In the genomic region with DNA sequence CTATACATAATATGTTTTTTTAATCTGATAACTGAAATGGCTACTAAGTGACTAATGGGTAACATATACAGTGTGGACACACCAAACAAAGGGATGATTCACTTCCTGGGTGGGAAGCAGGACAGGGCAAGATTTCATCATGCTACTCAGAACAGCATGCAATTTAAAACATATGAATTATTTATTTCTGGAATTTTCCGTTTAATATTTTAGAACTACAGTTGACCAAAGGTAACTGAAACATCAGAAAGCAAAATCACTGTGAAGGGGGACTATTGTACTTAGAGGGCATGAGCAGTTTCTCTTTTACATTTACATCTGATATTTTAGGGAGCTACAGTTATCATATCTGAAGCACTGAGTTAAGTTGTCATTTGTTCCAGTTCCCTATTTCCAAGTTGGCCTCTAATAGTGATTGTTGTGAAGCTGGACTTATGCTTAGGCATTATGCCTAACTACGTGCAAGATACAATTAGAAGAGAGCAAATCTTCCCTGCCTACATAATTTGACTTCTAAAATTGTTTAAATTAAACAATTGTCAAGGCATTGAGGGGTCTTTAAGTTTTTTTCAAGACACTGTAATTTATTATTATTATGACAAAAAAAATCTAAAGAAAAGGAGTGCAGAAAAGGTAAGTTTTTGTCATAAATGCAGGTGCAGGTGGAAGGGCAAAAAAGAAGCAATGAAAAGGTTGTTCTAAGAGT, we compare ENCODE assay signal across 1 cellular context.
TF ChIP-seq lines count a peak whose summit lies in the region.

No MANE protein-coding gene starts in this region.

TF ChIP-seq in K562, 482 proteins besides CTCF, POLR2A, EP300 and RAD21 (continued from another document and continues in another):
- TF ChIP-seq, protein P1, sequence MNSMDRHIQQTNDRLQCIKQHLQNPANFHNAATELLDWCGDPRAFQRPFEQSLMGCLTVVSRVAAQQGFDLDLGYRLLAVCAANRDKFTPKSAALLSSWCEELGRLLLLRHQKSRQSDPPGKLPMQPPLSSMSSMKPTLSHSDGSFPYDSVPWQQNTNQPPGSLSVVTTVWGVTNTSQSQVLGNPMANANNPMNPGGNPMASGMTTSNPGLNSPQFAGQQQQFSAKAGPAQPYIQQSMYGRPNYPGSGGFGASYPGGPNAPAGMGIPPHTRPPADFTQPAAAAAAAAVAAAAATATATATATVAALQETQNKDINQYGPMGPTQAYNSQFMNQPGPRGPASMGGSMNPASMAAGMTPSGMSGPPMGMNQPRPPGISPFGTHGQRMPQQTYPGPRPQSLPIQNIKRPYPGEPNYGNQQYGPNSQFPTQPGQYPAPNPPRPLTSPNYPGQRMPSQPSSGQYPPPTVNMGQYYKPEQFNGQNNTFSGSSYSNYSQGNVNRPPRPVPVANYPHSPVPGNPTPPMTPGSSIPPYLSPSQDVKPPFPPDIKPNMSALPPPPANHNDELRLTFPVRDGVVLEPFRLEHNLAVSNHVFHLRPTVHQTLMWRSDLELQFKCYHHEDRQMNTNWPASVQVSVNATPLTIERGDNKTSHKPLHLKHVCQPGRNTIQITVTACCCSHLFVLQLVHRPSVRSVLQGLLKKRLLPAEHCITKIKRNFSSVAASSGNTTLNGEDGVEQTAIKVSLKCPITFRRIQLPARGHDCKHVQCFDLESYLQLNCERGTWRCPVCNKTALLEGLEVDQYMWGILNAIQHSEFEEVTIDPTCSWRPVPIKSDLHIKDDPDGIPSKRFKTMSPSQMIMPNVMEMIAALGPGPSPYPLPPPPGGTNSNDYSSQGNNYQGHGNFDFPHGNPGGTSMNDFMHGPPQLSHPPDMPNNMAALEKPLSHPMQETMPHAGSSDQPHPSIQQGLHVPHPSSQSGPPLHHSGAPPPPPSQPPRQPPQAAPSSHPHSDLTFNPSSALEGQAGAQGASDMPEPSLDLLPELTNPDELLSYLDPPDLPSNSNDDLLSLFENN (IDR thresholded peaks at IDR 0.05; ENCODE audit: low read depth in 2 of 2, low read length in 2 of 2) = no peak
- TF ChIP-seq XRCC3 (IDR thresholded peaks at IDR 0.05) = no peak
- TF ChIP-seq, protein P2, sequence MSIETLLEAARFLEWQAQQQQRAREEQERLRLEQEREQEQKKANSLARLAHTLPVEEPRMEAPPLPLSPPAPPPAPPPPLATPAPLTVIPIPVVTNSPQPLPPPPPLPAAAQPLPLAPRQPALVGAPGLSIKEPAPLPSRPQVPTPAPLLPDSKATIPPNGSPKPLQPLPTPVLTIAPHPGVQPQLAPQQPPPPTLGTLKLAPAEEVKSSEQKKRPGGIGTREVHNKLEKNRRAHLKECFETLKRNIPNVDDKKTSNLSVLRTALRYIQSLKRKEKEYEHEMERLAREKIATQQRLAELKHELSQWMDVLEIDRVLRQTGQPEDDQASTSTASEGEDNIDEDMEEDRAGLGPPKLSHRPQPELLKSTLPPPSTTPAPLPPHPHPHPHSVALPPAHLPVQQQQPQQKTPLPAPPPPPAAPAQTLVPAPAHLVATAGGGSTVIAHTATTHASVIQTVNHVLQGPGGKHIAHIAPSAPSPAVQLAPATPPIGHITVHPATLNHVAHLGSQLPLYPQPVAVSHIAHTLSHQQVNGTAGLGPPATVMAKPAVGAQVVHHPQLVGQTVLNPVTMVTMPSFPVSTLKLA (conservative IDR thresholded peaks at IDR 0.05) = no peak
- TF ChIP-seq GABPB2 (CRISPR knock-in tag; conservative IDR thresholded peaks at IDR 0.05) = no peak
- TF ChIP-seq ELF2 (CRISPR knock-in tag; IDR thresholded peaks at IDR 0.05) = no peak
- TF ChIP-seq SNRNP70 (optimal IDR thresholded peaks at IDR 0.05; ENCODE audit: low read depth, low read length) = no peak
- TF ChIP-seq TCF3 (CRISPR knock-in tag; IDR thresholded peaks at IDR 0.05) = no peak
- TF ChIP-seq ZBTB12 (CRISPR knock-in tag; IDR thresholded peaks at IDR 0.05) = no peak
- TF ChIP-seq MCM2 (IDR thresholded peaks at IDR 0.05; ENCODE audit: low read depth) = no peak
- no peak for TF ChIP-seq ZNF239 (CRISPR knock-in tag; IDR thresholded peaks at IDR 0.05)
- no peak; the same call in 1 of the 2 replicates for TF ChIP-seq NFRKB (IDR thresholded peaks at IDR 0.05; ENCODE audit: low read depth)
- no peak for TF ChIP-seq ARNT (IDR thresholded peaks at IDR 0.05)
- TF ChIP-seq IRF2 (CRISPR knock-in tag; IDR thresholded peaks at IDR 0.05) = no peak
- TF ChIP-seq SMAD4 (CRISPR knock-in tag; conservative IDR thresholded peaks at IDR 0.05) = 0 out of 2 replicates have a peak, but pooled peaks have one; percentile 19
- TF ChIP-seq CBFA2T3 (IDR thresholded peaks at IDR 0.05) = no peak
- TF ChIP-seq TCFL5 (CRISPR knock-in tag; conservative IDR thresholded peaks at IDR 0.05) = no peak
- TF ChIP-seq SRSF9 (IDR thresholded peaks at IDR 0.05; ENCODE audit: borderline replicate concordance, low read depth, low read length) = no peak
- TF ChIP-seq, protein P3, sequence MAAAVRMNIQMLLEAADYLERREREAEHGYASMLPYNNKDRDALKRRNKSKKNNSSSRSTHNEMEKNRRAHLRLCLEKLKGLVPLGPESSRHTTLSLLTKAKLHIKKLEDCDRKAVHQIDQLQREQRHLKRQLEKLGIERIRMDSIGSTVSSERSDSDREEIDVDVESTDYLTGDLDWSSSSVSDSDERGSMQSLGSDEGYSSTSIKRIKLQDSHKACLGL (CRISPR knock-in tag; IDR thresholded peaks at IDR 0.05; ENCODE audit: borderline replicate concordance, poor library complexity, severe bottlenecking) = no peak
- TF ChIP-seq NCOA1 (IDR thresholded peaks at IDR 0.05; ENCODE audit: low read depth) = no peak
- no peak for TF ChIP-seq PYGO2 (tag; IDR thresholded peaks at IDR 0.05)
- no peak for TF ChIP-seq BMI1 (IDR thresholded peaks at IDR 0.05; ENCODE audit: low read length)
- TF ChIP-seq ZEB2 (IDR thresholded peaks at IDR 0.05) = no peak
- TF ChIP-seq ARID1B (IDR thresholded peaks at IDR 0.05) = peak; percentile 73
- TF ChIP-seq ZNF707 (CRISPR knock-in tag; conservative IDR thresholded peaks at IDR 0.05) = no peak
- no peak for TF ChIP-seq MYBL2 (IDR thresholded peaks at IDR 0.05; ENCODE audit: low read depth)
- no peak for TF ChIP-seq MYBL2 (CRISPR knock-in tag; IDR thresholded peaks at IDR 0.05; ENCODE audit: borderline replicate concordance)
- no peak for TF ChIP-seq YBX1 (IDR thresholded peaks at IDR 0.05)
- no peak for TF ChIP-seq COPS2 (conservative IDR thresholded peaks at IDR 0.05)
- no peak for TF ChIP-seq ZBED1 (IDR thresholded peaks at IDR 0.05)
- TF ChIP-seq, protein P4, sequence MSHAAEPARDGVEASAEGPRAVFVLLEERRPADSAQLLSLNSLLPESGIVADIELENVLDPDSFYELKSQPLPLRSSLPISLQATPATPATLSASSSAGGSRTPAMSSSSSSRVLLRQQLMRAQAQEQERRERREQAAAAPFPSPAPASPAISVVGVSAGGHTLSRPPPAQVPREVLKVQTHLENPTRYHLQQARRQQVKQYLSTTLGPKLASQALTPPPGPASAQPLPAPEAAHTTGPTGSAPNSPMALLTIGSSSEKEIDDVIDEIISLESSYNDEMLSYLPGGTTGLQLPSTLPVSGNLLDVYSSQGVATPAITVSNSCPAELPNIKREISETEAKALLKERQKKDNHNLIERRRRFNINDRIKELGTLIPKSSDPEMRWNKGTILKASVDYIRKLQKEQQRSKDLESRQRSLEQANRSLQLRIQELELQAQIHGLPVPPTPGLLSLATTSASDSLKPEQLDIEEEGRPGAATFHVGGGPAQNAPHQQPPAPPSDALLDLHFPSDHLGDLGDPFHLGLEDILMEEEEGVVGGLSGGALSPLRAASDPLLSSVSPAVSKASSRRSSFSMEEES (CRISPR knock-in tag; IDR thresholded peaks at IDR 0.05) = no peak
- TF ChIP-seq, protein P5, sequence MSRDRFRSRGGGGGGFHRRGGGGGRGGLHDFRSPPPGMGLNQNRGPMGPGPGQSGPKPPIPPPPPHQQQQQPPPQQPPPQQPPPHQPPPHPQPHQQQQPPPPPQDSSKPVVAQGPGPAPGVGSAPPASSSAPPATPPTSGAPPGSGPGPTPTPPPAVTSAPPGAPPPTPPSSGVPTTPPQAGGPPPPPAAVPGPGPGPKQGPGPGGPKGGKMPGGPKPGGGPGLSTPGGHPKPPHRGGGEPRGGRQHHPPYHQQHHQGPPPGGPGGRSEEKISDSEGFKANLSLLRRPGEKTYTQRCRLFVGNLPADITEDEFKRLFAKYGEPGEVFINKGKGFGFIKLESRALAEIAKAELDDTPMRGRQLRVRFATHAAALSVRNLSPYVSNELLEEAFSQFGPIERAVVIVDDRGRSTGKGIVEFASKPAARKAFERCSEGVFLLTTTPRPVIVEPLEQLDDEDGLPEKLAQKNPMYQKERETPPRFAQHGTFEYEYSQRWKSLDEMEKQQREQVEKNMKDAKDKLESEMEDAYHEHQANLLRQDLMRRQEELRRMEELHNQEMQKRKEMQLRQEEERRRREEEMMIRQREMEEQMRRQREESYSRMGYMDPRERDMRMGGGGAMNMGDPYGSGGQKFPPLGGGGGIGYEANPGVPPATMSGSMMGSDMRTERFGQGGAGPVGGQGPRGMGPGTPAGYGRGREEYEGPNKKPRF (IDR thresholded peaks at IDR 0.05; ENCODE audit: low read depth, low read length) = no peak
- TF ChIP-seq PRMT5 (CRISPR knock-in tag; IDR thresholded peaks at IDR 0.05) = no peak
- TF ChIP-seq DDX20 (tag; IDR thresholded peaks at IDR 0.05; ENCODE audit: low read depth) = 0 out of 2 replicates have a peak, but pooled peaks have one; percentile 19
- TF ChIP-seq NCOA2 (IDR thresholded peaks at IDR 0.05; ENCODE audit: partially characterized antibody in 2 of 2) = no peak
- TF ChIP-seq ZNF551 (CRISPR knock-in tag; IDR thresholded peaks at IDR 0.05) = no peak
- TF ChIP-seq SIX5 (IDR thresholded peaks at IDR 0.05; ENCODE audit: borderline replicate concordance in 1 of 2, insufficient read depth in 1 of 2, low read depth in 1 of 2, low read length in 2 of 2) = no peak
- TF ChIP-seq ADNP (tag; IDR thresholded peaks at IDR 0.05) = no peak
- no peak for TF ChIP-seq ZNF655 (CRISPR knock-in tag; IDR thresholded peaks at IDR 0.05)
- no peak for TF ChIP-seq RCOR1 (IDR thresholded peaks at IDR 0.05; ENCODE audit: borderline replicate concordance in 1 of 2, low read depth in 2 of 2, low read length in 2 of 2)
- peak; percentile 19; the same call in 1 of the 2 replicates for TF ChIP-seq RFX1 (IDR thresholded peaks at IDR 0.05)
- TF ChIP-seq NCOA6 (IDR thresholded peaks at IDR 0.05) = no peak
- no peak for TF ChIP-seq IFI16 (CRISPR knock-in tag; IDR thresholded peaks at IDR 0.05)
- no peak for TF ChIP-seq NFYB (IDR thresholded peaks at IDR 0.05; ENCODE audit: extremely low read depth, insufficient read length)
- no peak for TF ChIP-seq U2AF2 (optimal IDR thresholded peaks at IDR 0.05; ENCODE audit: low read depth, low read length)
- TF ChIP-seq HMG20A (CRISPR knock-in tag; conservative IDR thresholded peaks at IDR 0.05) = no peak
- TF ChIP-seq ZNF197 (CRISPR knock-in tag; IDR thresholded peaks at IDR 0.05; ENCODE audit: low read depth) = no peak
- TF ChIP-seq, protein P6, sequence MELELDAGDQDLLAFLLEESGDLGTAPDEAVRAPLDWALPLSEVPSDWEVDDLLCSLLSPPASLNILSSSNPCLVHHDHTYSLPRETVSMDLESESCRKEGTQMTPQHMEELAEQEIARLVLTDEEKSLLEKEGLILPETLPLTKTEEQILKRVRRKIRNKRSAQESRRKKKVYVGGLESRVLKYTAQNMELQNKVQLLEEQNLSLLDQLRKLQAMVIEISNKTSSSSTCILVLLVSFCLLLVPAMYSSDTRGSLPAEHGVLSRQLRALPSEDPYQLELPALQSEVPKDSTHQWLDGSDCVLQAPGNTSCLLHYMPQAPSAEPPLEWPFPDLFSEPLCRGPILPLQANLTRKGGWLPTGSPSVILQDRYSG (tag; conservative IDR thresholded peaks at IDR 0.05; ENCODE audit: low read depth) = no peak
- TF ChIP-seq SMAD1 (IDR thresholded peaks at IDR 0.05; ENCODE audit: low read depth, low read length, partially characterized antibody) = no peak
- TF ChIP-seq GTF2B (IDR thresholded peaks at IDR 0.05; ENCODE audit: extremely low read depth, insufficient read length) = no peak
- TF ChIP-seq MYNN (IDR thresholded peaks at IDR 0.05) = no peak
- TF ChIP-seq MYNN (CRISPR knock-in tag; IDR thresholded peaks at IDR 0.05) = no peak
- no peak for TF ChIP-seq ZFX (CRISPR knock-in tag; IDR thresholded peaks at IDR 0.05)
- TF ChIP-seq, protein P7, sequence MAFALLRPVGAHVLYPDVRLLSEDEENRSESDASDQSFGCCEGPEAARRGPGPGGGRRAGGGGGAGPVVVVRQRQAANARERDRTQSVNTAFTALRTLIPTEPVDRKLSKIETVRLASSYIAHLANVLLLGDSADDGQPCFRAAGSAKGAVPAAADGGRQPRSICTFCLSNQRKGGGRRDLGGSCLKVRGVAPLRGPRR (CRISPR knock-in tag; IDR thresholded peaks at IDR 0.05) = no peak
- no peak for TF ChIP-seq KHSRP (IDR thresholded peaks at IDR 0.05)
- no peak for TF ChIP-seq CHD1 (IDR thresholded peaks at IDR 0.05; ENCODE audit: low read length)
- no peak for TF ChIP-seq DACH1 (IDR thresholded peaks at IDR 0.05; ENCODE audit: partially characterized antibody)
- no peak for TF ChIP-seq ZNF740 (CRISPR knock-in tag; IDR thresholded peaks at IDR 0.05)
- TF ChIP-seq ZNF740 (tag; IDR thresholded peaks at IDR 0.05) = no peak
